ENCODE assay signal across 17 cellular contexts in genomic region chr5:172119921-172120688, GRCh38.
DNase-seq lines count a peak whose midpoint lies in the region; ATAC-seq and TF ChIP-seq lines count a peak whose summit lies in the region.
"Had no signal": no experiment of that assay in that cellular context is flagged by ENCODE, and none has a peak within 500 bp of the region (broad histone marks: within the 10 kb centered on the region; RNA-seq: fewer than 3 reads in every experiment).

No MANE protein-coding gene starts in this region.

- H3K4me3 ChIP-seq in neuronal stem cell (ENCODE audit: low read length in 2 of 2) (no peak overlapping the region), WERI-Rb-1 (ENCODE audit: low read depth, low read length) (no peak overlapping the region)
- H3K4me3 ChIP-seq: body of pancreas, thyroid gland had no signal

- H3K23ac ChIP-seq in neuronal stem cell (ENCODE audit: low read depth, low read length, poor library complexity) = no peak overlapping the region

- no peak overlapping the region for H4K8ac ChIP-seq in neuronal stem cell (ENCODE audit: low read depth, low read length)

- peak overlapping the region; percentile 61 for H3K18ac ChIP-seq in neuronal stem cell (ENCODE audit: low read length)

- no peak for ATAC-seq in activated T-cell treated with anti-CD3 and anti-CD28 coated beads, Interleukin-2, amount 50 U/mL, for 72 hours (replicated peaks in 1 of 2)
- ATAC-seq in HG03354 (IDR thresholded peaks at IDR 0.05; ENCODE audit: poor library complexity, severe bottlenecking, unreplicated experiment) (no peak), GM18502 (IDR thresholded peaks at IDR 0.05; ENCODE audit: poor library complexity, unreplicated experiment) (no peak)
- ATAC-seq: body of pancreas had no signal

- peak overlapping the region; percentile 1 for H2BK5ac ChIP-seq in neuronal stem cell (ENCODE audit: low read length)

- no peak overlapping the region for H3K4me3 Mint-ChIP-seq in activated T-cell treated with anti-CD3 and anti-CD28 coated beads, Interleukin-2, amount 50 U/mL, for 72 hours

- H3K4me1 ChIP-seq in neuronal stem cell (ENCODE audit: control insufficient read depth in 2 of 2, insufficient read depth in 1 of 2, low read depth in 1 of 2, low read length in 2 of 2) = peaks cover 0 to 9% of the 10 kb centered on the region in 2 donors
- H3K4me1 ChIP-seq: body of pancreas, thyroid gland had no signal

- H3K27me3 Mint-ChIP-seq in activated T-cell treated with anti-CD3 and anti-CD28 coated beads, Interleukin-2, amount 50 U/mL, for 72 hours (ENCODE audit: low read depth) = no peaks in the 10 kb centered on the region

- H3K9me3 ChIP-seq in neuronal stem cell (replicated peaks in 1 of 2; ENCODE audit: control insufficient read depth in 2 of 2, insufficient read depth in 1 of 2, low read depth in 1 of 2, low read length in 2 of 2) (no peaks in the 10 kb centered on the region), WERI-Rb-1 (ENCODE audit: severe bottlenecking) (no peaks in the 10 kb centered on the region)
- H3K9me3 ChIP-seq: body of pancreas, thyroid gland had no signal

- H4K91ac ChIP-seq in neuronal stem cell (ENCODE audit: low read depth, low read length, poor library complexity) = no peak overlapping the region

- H2BK12ac ChIP-seq in neuronal stem cell (ENCODE audit: low read length) = no peak overlapping the region

- H3K27me3 ChIP-seq in neuronal stem cell (ENCODE audit: control insufficient read depth in 3 of 3, insufficient read depth in 3 of 3, low read depth in 1 of 3, low read length in 3 of 3) = no peaks in the 10 kb centered on the region
- no peaks in the 10 kb centered on the region for H3K27me3 ChIP-seq in WERI-Rb-1 (ENCODE audit: insufficient read depth, low read depth, severe bottlenecking)
- H3K27me3 ChIP-seq: body of pancreas, thyroid gland had no signal

- no peaks in the 10 kb centered on the region for H3K79me1 ChIP-seq in neuronal stem cell (ENCODE audit: low read depth, low read length)

- H3K4me2 ChIP-seq in neuronal stem cell (ENCODE audit: insufficient read depth, low read length, poor library complexity, severe bottlenecking) = no peak overlapping the region

- H3K36me3 ChIP-seq in neuronal stem cell (replicated peaks in 1 of 2; ENCODE audit: control insufficient read depth in 2 of 2, insufficient read depth in 2 of 2, low read length in 2 of 2) (peaks cover 0 to 7% of the 10 kb centered on the region in 2 donors), WERI-Rb-1 (no peaks in the 10 kb centered on the region)
- H3K36me3 ChIP-seq: thyroid gland had no signal

- H2AK5ac ChIP-seq in neuronal stem cell (ENCODE audit: low read depth, low read length) = no peak overlapping the region

- peak overlapping the region; percentile 16 for H3K27ac ChIP-seq in neuronal stem cell (replicated peaks; ENCODE audit: low read length)
- no peak overlapping the region for H3K27ac ChIP-seq in WERI-Rb-1
- H3K27ac ChIP-seq: body of pancreas, thyroid gland had no signal

- no peak overlapping the region for H2BK15ac ChIP-seq in neuronal stem cell (ENCODE audit: low read length)

- H3K14ac ChIP-seq in neuronal stem cell (ENCODE audit: low read length) = no peak overlapping the region

- peak overlapping the region; percentile 57 for H3K27ac Mint-ChIP-seq in activated T-cell treated with anti-CD3 and anti-CD28 coated beads, Interleukin-2, amount 50 U/mL, for 72 hours

- no peak overlapping the region for H2BK120ac ChIP-seq in neuronal stem cell (ENCODE audit: low read depth, low read length)

- H2AFZ ChIP-seq in neuronal stem cell (ENCODE audit: low read length) = no peak overlapping the region

- peaks cover 37% of the 10 kb centered on the region for H3K4me1 Mint-ChIP-seq in activated T-cell treated with anti-CD3 and anti-CD28 coated beads, Interleukin-2, amount 50 U/mL, for 72 hours (ENCODE audit: low read depth)

- no peak for TF ChIP-seq CTCF in WERI-Rb-1 (IDR thresholded peaks at IDR 0.05; ENCODE audit: low read depth, low read length)

- no CpG with 5 or more reads among the region's 12 CpGs for WGBS in neuronal stem cell (ENCODE audit: extremely low coverage in 2 of 2, insufficient read length in 2 of 2, insufficient replicate concordance in 1 of 2), 2 donors

- H3K4ac ChIP-seq in neuronal stem cell (ENCODE audit: low read length) = no peak overlapping the region

- H3K9me3 Mint-ChIP-seq in activated T-cell treated with anti-CD3 and anti-CD28 coated beads, Interleukin-2, amount 50 U/mL, for 72 hours = peaks cover 0 to 3% of the 10 kb centered on the region in 2 donors

- no peak overlapping the region for H3K9ac ChIP-seq in neuronal stem cell (ENCODE audit: low read depth, low read length, poor library complexity)

- DNase-seq in activated T-cell treated with anti-CD3 and anti-CD28 coated beads, Interleukin-2, amount 50 U/mL, for 72 hours = no peak
- no peak for DNase-seq in activated T-cell treated with anti-CD3 and anti-CD28 coated beads, Interleukin-2, amount 50 U/mL, for 1 hour
- peak; percentile 45 for DNase-seq in NAMALWA (ENCODE audit: low spot score)
- peak; percentile 56 for DNase-seq in cerebellar cortex (ENCODE audit: low spot score)
- no peak for DNase-seq in neuronal stem cell (ENCODE audit: low spot score)
- no peak for DNase-seq in WERI-Rb-1
- DNase-seq: ACHN; activated CD4-positive, CD25-positive, alpha-beta regulatory T cell treated with anti-CD3 and anti-CD28 coated beads, Interleukin-2, amount 50 U/mL, for 72 hours; body of pancreas; effector CD4-positive, alpha-beta T cell; hypothalamus; NCI-H2029 treated with DMSO at 0.1 percent for 48 hours; NCI-H82; stimulated activated CD4-positive, alpha-beta T cell treated with anti-CD3 and anti-CD28 coated beads, Interleukin-1b, Interleukin-23, amount 100 ng/mL, for 48 hours; thyroid gland had no signal

- peaks cover 14 to 25% of the 10 kb centered on the region in 2 donors for H3K36me3 Mint-ChIP-seq in activated T-cell treated with anti-CD3 and anti-CD28 coated beads, Interleukin-2, amount 50 U/mL, for 72 hours (ENCODE audit: insufficient read depth in 2 of 2)

Comparison
In these comparisons a context has a peak if more than half of its experiments do, and no peak if none do; other contexts are left out.
1. DNase-seq: peak in NAMALWA (single experiment) and cerebellar cortex (single experiment); none in activated T-cell treated with anti-CD3 and anti-CD28 coated beads, Interleukin-2, amount 50 U/mL, for 72 hours (0 of 2), activated T-cell treated with anti-CD3 and anti-CD28 coated beads, Interleukin-2, amount 50 U/mL, for 1 hour (single experiment), neuronal stem cell (single experiment) and WERI-Rb-1 (single experiment).